In genomic region chr19:13861392-13861713, GRCh38 we compare ENCODE assay signal across 1 cellular context.
TF ChIP-seq lines count a peak whose summit lies in the region.

No MANE protein-coding gene starts in this region.

TF ChIP-seq in HepG2, 621 proteins besides CTCF, POLR2A, EP300 and RAD21:
- TF ChIP-seq NR2F6 (IDR thresholded peaks at IDR 0.05) = no peak
- TF ChIP-seq NR2F6 (CRISPR knock-in tag; IDR thresholded peaks at IDR 0.05) = no peak
- 0 out of 2 replicates have a peak, but pooled peaks have one; percentile 16 for TF ChIP-seq ZNF576 (CRISPR knock-in tag; IDR thresholded peaks at IDR 0.05)
- TF ChIP-seq ZBTB14 (CRISPR knock-in tag; IDR thresholded peaks at IDR 0.05) = no peak
- 0 out of 2 replicates have a peak, but pooled peaks have one; percentile 2 for TF ChIP-seq ZBTB38 (CRISPR knock-in tag; IDR thresholded peaks at IDR 0.05)
- no peak for TF ChIP-seq ZNF850 (CRISPR knock-in tag; conservative IDR thresholded peaks at IDR 0.05)
